ENCODE assay signal across 25 cellular contexts in the genomic region with DNA sequence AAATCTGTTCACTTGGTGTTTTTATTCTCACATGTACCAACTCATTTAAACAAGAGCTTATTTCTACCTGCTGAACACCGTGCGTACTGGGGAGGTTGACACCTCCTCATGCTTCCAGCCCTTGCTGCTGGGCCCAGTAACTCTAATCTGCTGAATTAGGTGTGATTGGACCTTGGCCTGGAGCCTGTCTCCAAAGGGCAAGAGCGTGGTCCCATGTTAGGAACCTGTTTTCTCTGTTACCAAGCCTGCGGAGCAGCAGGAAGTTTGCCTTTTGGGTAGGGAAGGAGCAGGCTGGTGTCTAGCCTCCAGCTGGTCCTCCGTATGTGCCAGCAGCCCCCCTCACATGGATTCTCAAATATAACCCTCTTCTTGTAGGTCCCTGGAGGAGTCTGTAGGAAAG. TPM values are rescaled to one million over a fixed set of nuclear protein-coding genes. Genes with fewer than 3 reads are reported as not detected.
A peak's percentile ranks its signal among the peaks of the same experiment; 100 is the strongest.
DNase-seq lines count a peak whose midpoint lies in the region; ATAC-seq, FAIRE-seq and TF ChIP-seq lines count a peak whose summit lies in the region.
"Had no signal": no experiment of that assay in that cellular context is flagged by ENCODE, and none has a peak within 500 bp of the region (broad histone marks: within the 10 kb centered on the region; RNA-seq: fewer than 3 reads in every experiment).

No MANE protein-coding gene starts in this region.

- ATAC-seq in heart left ventricle (no peak), Right ventricle myocardium superior (ENCODE audit: poor library complexity) (no peak), mucosa of descending colon (peak; percentile 42), HG02763 (IDR thresholded peaks at IDR 0.05; ENCODE audit: unreplicated experiment) (no peak)
- ATAC-seq: HCT116, T-cell had no signal

- WGBS in heart left ventricle, 4 donors, result 79 to 87% (median 84%) methylated on average over 5 of the region's 5 CpGs

- no peak for TF ChIP-seq POLR2A in heart left ventricle (IDR thresholded peaks at IDR 0.05)

- TF ChIP-seq CTCF in heart left ventricle (IDR thresholded peaks at IDR 0.05), result no peak
- TF ChIP-seq CTCF in endothelial cell (IDR thresholded peaks at IDR 0.05; ENCODE audit: unreplicated experiment), result no peak
- TF ChIP-seq CTCF in mucosa of descending colon (IDR thresholded peaks at IDR 0.05), result no peak
- TF ChIP-seq CTCF in brain microvascular endothelial cell (IDR thresholded peaks at IDR 0.05; ENCODE audit: low read depth, low read length, missing control alignments), result no peak

- H3K9me3 ChIP-seq in heart left ventricle (no peaks in the 10 kb centered on the region), mucosa of descending colon (no peaks in the 10 kb centered on the region)
- H3K9me3 ChIP-seq: neutrophil, Peyer's patch had no signal

- FAIRE-seq in HTR-8/SVneo (lab: Jason Lieb, UNC), result no peak
- FAIRE-seq: G401.6 had no signal

- H3K27ac ChIP-seq in heart left ventricle (peak overlapping the region; percentile 38 to 83 (median 64)), temporal lobe (ENCODE audit: low read depth, low read length) (peak overlapping the region; percentile 63), brain microvascular endothelial cell (no peak overlapping the region)
- H3K27ac ChIP-seq: cardiac muscle cell, neutrophil had no signal

- no peaks in the 10 kb centered on the region for H3K27me3 ChIP-seq in heart left ventricle
- no peaks in the 10 kb centered on the region for H3K27me3 ChIP-seq in brain microvascular endothelial cell (replicated peaks)
- H3K27me3 ChIP-seq: cardiac muscle cell, neutrophil, Peyer's patch had no signal

- intact Hi-C loops in heart left ventricle (cut with DNase I), result no loop called here
- intact Hi-C loops in Right ventricle myocardium superior (cut with DNase I), result no loop called here
- intact Hi-C loops in mucosa of descending colon (cut with DNase I, micrococcal nuclease), result no loop called here

- no peak overlapping the region for H3K4me3 ChIP-seq in heart left ventricle
- no peak overlapping the region for H3K4me3 ChIP-seq in mucosa of descending colon
- H3K4me3 ChIP-seq in brain microvascular endothelial cell (ENCODE audit: low read depth, low read length), result no peak overlapping the region
- H3K4me3 ChIP-seq: cardiac muscle cell, Peyer's patch had no signal

- in situ Hi-C loops in brain microvascular endothelial cell (cut with HindIII; ENCODE audit: low pct_ligation_motif_present, low sequenced_read_pairs), result no loop called here

- H3K27me3 Mint-ChIP-seq in endothelial cell (ENCODE audit: unreplicated experiment), result peaks cover 2% of the 10 kb centered on the region
- H3K27me3 Mint-ChIP-seq: activated naive CD8-positive, alpha-beta T cell; IgD-negative memory B cell; T-cell had no signal

- H3K4me1 Mint-ChIP-seq in endothelial cell (ENCODE audit: unreplicated experiment), result peaks cover 44% of the 10 kb centered on the region
- H3K4me1 Mint-ChIP-seq: IgD-negative memory B cell, T-cell had no signal

- no peak overlapping the region for H3K4me3 Mint-ChIP-seq in endothelial cell (ENCODE audit: unreplicated experiment)
- H3K4me3 Mint-ChIP-seq: activated naive CD8-positive, alpha-beta T cell; IgD-negative memory B cell; T-cell had no signal

- H3K36me3 Mint-ChIP-seq in endothelial cell (ENCODE audit: low read depth, unreplicated experiment), result peaks cover 47% of the 10 kb centered on the region

- peak overlapping the region; percentile 93 for H3K27ac Mint-ChIP-seq in endothelial cell (ENCODE audit: unreplicated experiment)
- H3K27ac Mint-ChIP-seq: activated naive CD8-positive, alpha-beta T cell; IgD-negative memory B cell; T-cell had no signal

- peaks cover 0 to 33% (median 12%) of the 10 kb centered on the region in 12 donors for H3K4me1 ChIP-seq in heart left ventricle
- H3K4me1 ChIP-seq in mucosa of descending colon (ENCODE audit: low read depth), result peaks cover 19% of the 10 kb centered on the region

- DNase-seq in heart left ventricle (no peak), Right ventricle myocardium superior (no peak), endothelial cell (ENCODE audit: low spot score) (no peak), mucosa of descending colon (no peak), HTR-8/SVneo (ENCODE audit: insufficient read length, low spot score) (no peak), brain microvascular endothelial cell (no peak)
- DNase-seq: activated CD4-positive, alpha-beta T cell treated with anti-CD3 and anti-CD28 coated beads for 48 hours; activated CD8-positive, alpha-beta memory T cell treated with anti-CD3 and anti-CD28 coated beads for 24 hours; Calu3; cortex of kidney; DMS79; kidney glomerular epithelial cell; NCI-H446 treated with DMSO at 0.1 percent for 48 hours; NCI-H774; Peyer's patch; stimulated activated CD4-positive, alpha-beta T cell treated with anti-CD3 and anti-CD28 coated beads, Interleukin-4, amount 100 ng/mL, for 24 hours; T-cell had no signal

- H3K36me3 ChIP-seq in heart left ventricle, result peaks cover 0 to 100% (median 98%) of the 10 kb centered on the region in 9 donors
- H3K36me3 ChIP-seq in mucosa of descending colon (ENCODE audit: low read depth), result no peaks in the 10 kb centered on the region
- peaks cover 49% of the 10 kb centered on the region for H3K36me3 ChIP-seq in brain microvascular endothelial cell (replicated peaks)

- no peaks in the 10 kb centered on the region for H3K9me3 Mint-ChIP-seq in endothelial cell (ENCODE audit: unreplicated experiment)
- H3K9me3 Mint-ChIP-seq: IgD-negative memory B cell, T-cell had no signal

RNA-seq across cellular contexts. Expression of a gene that starts 10.9 kb away (rescaled TPM):
- total RNA-seq in heart left ventricle (10 to 100 TPM in 5 of 9 donors, 1 to 10 TPM in 4; 7.9 to 37.1 (median 10.3) TPM), Right ventricle myocardium superior (12.0 TPM), endothelial cell (ENCODE audit: unreplicated experiment) (72.7 TPM), mucosa of descending colon (10 to 100 TPM; 17.9 to 35.1 (median 22.9) TPM), temporal lobe (9.3 TPM)
- polyA plus RNA-seq in heart left ventricle, result 10 to 100 TPM; 18.4 to 29.4 TPM

RNA-seq across cellular contexts. Expression of a gene that starts 36.5 kb away (rescaled TPM):
- 10 to 100 TPM; 19.6 to 33.2 (median 30.7) TPM for total RNA-seq in heart left ventricle
- polyA plus RNA-seq in heart left ventricle, result 10 to 100 TPM; 21.9 to 41.8 TPM
- 31.8 TPM for total RNA-seq in Right ventricle myocardium superior
- total RNA-seq in endothelial cell (ENCODE audit: unreplicated experiment), result 69.4 TPM
- total RNA-seq in mucosa of descending colon, result 10 to 100 TPM; 30.6 to 52.3 (median 36.1) TPM
- total RNA-seq in temporal lobe, result 32.2 TPM
